ENCODE assay signal across 13 cellular contexts in the genomic region with DNA sequence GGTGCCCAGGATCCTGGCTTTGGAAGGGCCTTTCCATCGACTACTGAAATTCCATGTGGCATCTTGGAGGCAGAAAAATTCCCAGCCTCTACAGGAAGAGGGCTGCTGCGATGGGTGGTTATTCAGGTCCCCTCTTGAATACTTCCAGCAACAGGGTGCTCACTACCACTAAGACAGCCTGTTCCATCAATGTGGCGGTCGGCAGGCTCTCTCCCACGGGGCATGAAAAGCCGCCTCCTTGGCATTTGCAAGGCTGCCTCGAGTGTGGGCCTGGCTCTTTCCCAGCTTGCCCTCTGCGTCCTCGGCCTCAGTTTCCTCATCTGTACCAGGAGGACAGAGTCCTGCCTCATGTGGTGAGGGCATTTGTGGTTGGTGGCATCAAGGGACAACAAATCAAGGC.
DNase-seq lines count a peak whose midpoint lies in the region; ATAC-seq and TF ChIP-seq lines count a peak whose summit lies in the region.
"Had no signal": no experiment of that assay in that cellular context is flagged by ENCODE, and none has a peak within 500 bp of the region (broad histone marks: within the 10 kb centered on the region; RNA-seq: fewer than 3 reads in every experiment).

No MANE protein-coding gene starts in this region.

- no peak overlapping the region for H3K4ac ChIP-seq in neuronal stem cell (ENCODE audit: low read length)

- H2BK15ac ChIP-seq in neuronal stem cell (ENCODE audit: low read length), result peak overlapping the region; percentile 96

- H3K4me1 Mint-ChIP-seq in CD14-positive monocyte, result no peaks in the 10 kb centered on the region
- no peaks in the 10 kb centered on the region for H3K4me1 Mint-ChIP-seq in activated CD8-positive, alpha-beta memory T cell treated with anti-CD3 and anti-CD28 coated beads, Interleukin-2, amount 10 ng/mL, durations not matched to agents 7 days and 5 days

- no peak overlapping the region for H4K8ac ChIP-seq in neuronal stem cell (ENCODE audit: low read depth, low read length)

- peak overlapping the region; percentile 83 for H3K14ac ChIP-seq in neuronal stem cell (ENCODE audit: low read length)

- peak overlapping the region; percentile 76 for H2BK5ac ChIP-seq in neuronal stem cell (ENCODE audit: low read length)

- POLR2A ChIA-PET in GM10248 (lab: Yijun Ruan, JAX), result no interaction called here

- TF ChIP-seq CTCF in right atrium auricular region (IDR thresholded peaks at IDR 0.05) (no peak), C4-2B (conservative IDR thresholded peaks at IDR 0.05) (no peak), body of pancreas (IDR thresholded peaks at IDR 0.05) (no peak), GM10248 (IDR thresholded peaks at IDR 0.05; ENCODE audit: control extremely low read depth, extremely low read depth, low read depth, missing control alignments) (no peak), CD14-positive monocyte (IDR thresholded peaks at IDR 0.05) (no peak)

- intact Hi-C loops in Right ventricle myocardium superior (cut with DNase I) (no loop called here), body of pancreas (cut with DNase I) (no loop called here), CD14-positive monocyte (cut with micrococcal nuclease) (no loop called here)

- H4K91ac ChIP-seq in neuronal stem cell (ENCODE audit: low read depth, low read length, poor library complexity), result peak overlapping the region; percentile 50

- no peak for TF ChIP-seq POLR2A in body of pancreas (IDR thresholded peaks at IDR 0.05)

- H3K18ac ChIP-seq in neuronal stem cell (ENCODE audit: low read length), result peak overlapping the region; percentile 94

- peak overlapping the region in 1 of 7 donors; percentile 60 for H3K27ac Mint-ChIP-seq in CD14-positive monocyte
- H3K27ac Mint-ChIP-seq in activated CD8-positive, alpha-beta memory T cell treated with anti-CD3 and anti-CD28 coated beads, Interleukin-2, amount 10 ng/mL, durations not matched to agents 7 days and 5 days, result no peak overlapping the region
- H3K27ac Mint-ChIP-seq: CD4-positive, alpha-beta T cell; GM23338 had no signal

- peak overlapping the region; percentile 61 for H3K9ac ChIP-seq in neuronal stem cell (ENCODE audit: low read depth, low read length, poor library complexity)

- no peak overlapping the region for H2BK120ac ChIP-seq in neuronal stem cell (ENCODE audit: low read depth, low read length)

- no peaks in the 10 kb centered on the region for H3K36me3 Mint-ChIP-seq in CD14-positive monocyte
- H3K36me3 Mint-ChIP-seq in activated CD8-positive, alpha-beta memory T cell treated with anti-CD3 and anti-CD28 coated beads, Interleukin-2, amount 10 ng/mL, durations not matched to agents 7 days and 5 days, result no peaks in the 10 kb centered on the region

- H3K27me3 Mint-ChIP-seq in CD14-positive monocyte (ENCODE audit: low read depth in 3 of 3), result peaks cover 4 to 11% (median 5%) of the 10 kb centered on the region in 3 donors
- H3K27me3 Mint-ChIP-seq in activated CD8-positive, alpha-beta memory T cell treated with anti-CD3 and anti-CD28 coated beads, Interleukin-2, amount 10 ng/mL, durations not matched to agents 7 days and 5 days, result no peaks in the 10 kb centered on the region

- no peaks in the 10 kb centered on the region for H3K79me1 ChIP-seq in neuronal stem cell (ENCODE audit: low read depth, low read length)

- no peak overlapping the region for H2BK12ac ChIP-seq in neuronal stem cell (ENCODE audit: low read length)

- no peaks in the 10 kb centered on the region for H3K36me3 ChIP-seq in right atrium auricular region
- no peaks in the 10 kb centered on the region for H3K36me3 ChIP-seq in body of pancreas (replicated peaks in 1 of 2; ENCODE audit: insufficient read depth in 1 of 2, low read depth in 2 of 2)
- no peaks in the 10 kb centered on the region for H3K36me3 ChIP-seq in neuronal stem cell (replicated peaks in 1 of 2; ENCODE audit: control insufficient read depth in 2 of 2, insufficient read depth in 2 of 2, low read length in 2 of 2)
- H3K36me3 ChIP-seq: BLaER1 treated with 17β-estradiol and CSF1 and Interleukin-3, amounts not matched to agents 10 nM and 100 nM had no signal

- no peak overlapping the region for H3K4me3 Mint-ChIP-seq in CD14-positive monocyte
- H3K4me3 Mint-ChIP-seq in activated CD8-positive, alpha-beta memory T cell treated with anti-CD3 and anti-CD28 coated beads, Interleukin-2, amount 10 ng/mL, durations not matched to agents 7 days and 5 days, result no peak overlapping the region
- H3K4me3 Mint-ChIP-seq: CD4-positive, alpha-beta T cell; GM23338 had no signal

- H3K9me3 Mint-ChIP-seq in CD14-positive monocyte, result no peaks in the 10 kb centered on the region
- H3K9me3 Mint-ChIP-seq in activated CD8-positive, alpha-beta memory T cell treated with anti-CD3 and anti-CD28 coated beads, Interleukin-2, amount 10 ng/mL, durations not matched to agents 7 days and 5 days (ENCODE audit: low read depth), result no peaks in the 10 kb centered on the region
- H3K9me3 Mint-ChIP-seq: CD4-positive, alpha-beta T cell; GM23338 had no signal

- H3K4me2 ChIP-seq in neuronal stem cell (ENCODE audit: insufficient read depth, low read length, poor library complexity, severe bottlenecking), result no peak overlapping the region
- H3K4me2 ChIP-seq: GM23338 had no signal

- H3K27me3 ChIP-seq in right atrium auricular region, result no peaks in the 10 kb centered on the region
- H3K27me3 ChIP-seq in body of pancreas, result no peaks in the 10 kb centered on the region
- H3K27me3 ChIP-seq in neuronal stem cell (ENCODE audit: control insufficient read depth in 3 of 3, insufficient read depth in 3 of 3, low read depth in 1 of 3, low read length in 3 of 3), result peaks cover 0 to 32% (median 8%) of the 10 kb centered on the region in 3 experiments
- H3K27me3 ChIP-seq: BLaER1 treated with 17β-estradiol and CSF1 and Interleukin-3, amounts not matched to agents 10 nM and 100 nM had no signal

- H3K4me1 ChIP-seq in right atrium auricular region (peaks cover 0 to 11% of the 10 kb centered on the region in 2 donors), body of pancreas (peaks cover 46% of the 10 kb centered on the region), neuronal stem cell (ENCODE audit: control insufficient read depth in 2 of 2, insufficient read depth in 1 of 2, low read depth in 1 of 2, low read length in 2 of 2) (peaks cover 0 to 26% of the 10 kb centered on the region in 2 donors)
- H3K4me1 ChIP-seq: Caco-2 had no signal

- 89 to 90% methylated on average over 8 to 9 of the region's 9 CpGs for WGBS in body of pancreas, 2 donors
- WGBS in neuronal stem cell (ENCODE audit: extremely low coverage in 2 of 2, insufficient read length in 2 of 2, insufficient replicate concordance in 1 of 2), 2 donors, result no CpG with 5 or more reads among the region's 9 CpGs

- H2AK5ac ChIP-seq in neuronal stem cell (ENCODE audit: low read depth, low read length), result peak overlapping the region; percentile 99

- ATAC-seq in Right ventricle myocardium superior (ENCODE audit: poor library complexity), result no peak
- no peak for ATAC-seq in body of pancreas
- ATAC-seq in activated CD8-positive, alpha-beta memory T cell treated with anti-CD3 and anti-CD28 coated beads, Interleukin-2, amount 10 ng/mL, durations not matched to agents 7 days and 5 days, result no peak
- ATAC-seq: GM23338 had no signal

- no peak overlapping the region for H2AFZ ChIP-seq in neuronal stem cell (ENCODE audit: low read length)
- H2AFZ ChIP-seq: GM23338 had no signal

- DNase-seq in Right ventricle myocardium superior (peak; percentile 7), right atrium auricular region (ENCODE audit: low spot score) (no peak), body of pancreas (no peak), neuronal stem cell (ENCODE audit: low spot score) (no peak), GM10248 (ENCODE audit: extremely low spot score) (no peak), CD14-positive monocyte (ENCODE audit: low spot score) (no peak)
- no peak for DNase-seq in activated CD8-positive, alpha-beta memory T cell treated with anti-CD3 and anti-CD28 coated beads, Interleukin-2, amount 10 ng/mL, durations not matched to agents 7 days and 5 days
- DNase-seq: 8988T; Caco-2; CD4-positive, alpha-beta T cell had no signal

- H3K4me3 ChIP-seq in right atrium auricular region (no peak overlapping the region), body of pancreas (no peak overlapping the region), neuronal stem cell (ENCODE audit: low read length in 2 of 2) (no peak overlapping the region)
- H3K4me3 ChIP-seq: BLaER1 treated with 17β-estradiol and CSF1 and Interleukin-3, amounts not matched to agents 10 nM and 100 nM; GM23338 had no signal

- no peaks in the 10 kb centered on the region for H3K9me3 ChIP-seq in right atrium auricular region
- no peaks in the 10 kb centered on the region for H3K9me3 ChIP-seq in body of pancreas
- H3K9me3 ChIP-seq in neuronal stem cell (replicated peaks in 1 of 2; ENCODE audit: control insufficient read depth in 2 of 2, insufficient read depth in 1 of 2, low read depth in 1 of 2, low read length in 2 of 2), result peaks cover 0 to 2% of the 10 kb centered on the region in 2 donors
- H3K9me3 ChIP-seq: BLaER1 treated with 17β-estradiol and CSF1 and Interleukin-3, amounts not matched to agents 10 nM and 100 nM; Caco-2 had no signal

- no peak overlapping the region for H3K27ac ChIP-seq in right atrium auricular region
- peak overlapping the region; percentile 76 for H3K27ac ChIP-seq in C4-2B
- peak overlapping the region in 3 of 4 donors; percentile 71 to 77 (median 76) for H3K27ac ChIP-seq in body of pancreas
- no peak overlapping the region for H3K27ac ChIP-seq in neuronal stem cell (replicated peaks; ENCODE audit: low read length)
- H3K27ac ChIP-seq: BLaER1 treated with 17β-estradiol and CSF1 and Interleukin-3, amounts not matched to agents 10 nM and 100 nM had no signal

- H3K23ac ChIP-seq in neuronal stem cell (ENCODE audit: low read depth, low read length, poor library complexity), result no peak overlapping the region

- CTCF ChIA-PET in GM10248 (lab: Yijun Ruan, JAX), result no interaction called here
- CTCF ChIA-PET in activated CD8-positive, alpha-beta memory T cell treated with anti-CD3 and anti-CD28 coated beads, Interleukin-2, amount 10 ng/mL, durations not matched to agents 7 days and 5 days (lab: Charles Lee), result no interaction called here

Comparison
In these comparisons a context has a peak if more than half of its experiments do, and no peak if none do; other contexts are left out.
1. H3K27ac ChIP-seq: peak in C4-2B (single experiment) and body of pancreas (3 of 4); none in right atrium auricular region (0 of 2) and neuronal stem cell (single experiment).